In the genomic region with DNA sequence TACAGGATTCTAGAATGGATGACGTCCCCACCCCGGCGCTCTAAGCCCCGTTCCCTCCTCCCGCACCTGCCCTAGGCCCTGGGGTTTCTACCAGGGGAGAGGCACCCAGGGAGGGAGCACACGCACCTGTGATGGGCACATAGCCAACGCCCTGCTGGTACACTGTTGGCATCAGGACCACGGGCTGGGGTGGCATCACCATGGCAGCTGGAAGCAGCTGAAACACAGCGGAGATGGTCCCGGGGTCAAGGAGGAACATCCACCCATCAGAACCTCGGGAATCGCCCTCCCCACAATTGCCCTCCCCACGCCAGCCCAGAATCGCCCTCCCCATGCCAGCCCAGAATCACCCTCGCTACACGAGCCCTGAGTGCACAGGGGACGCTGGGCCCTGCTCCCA, we compare ENCODE assay signal across 27 cellular contexts.
"Had no signal": no experiment of that assay in that cellular context is flagged by ENCODE, and none has a peak within 500 bp of the region (broad histone marks: within the 10 kb centered on the region; RNA-seq: fewer than 3 reads in every experiment).

No MANE protein-coding gene starts in this region.

- H3K9ac ChIP-seq: neural progenitor cell had no signal

- ATAC-seq: effector memory CD8-positive, alpha-beta T cell; left colon; mucosa of descending colon; naive thymus-derived CD4-positive, alpha-beta T cell; psoas muscle; right lobe of liver; upper lobe of right lung had no signal

- H3K27ac Mint-ChIP-seq: effector memory CD8-positive, alpha-beta T cell; mesothelial cell of epicardium; naive thymus-derived CD4-positive, alpha-beta T cell; nephron; neural progenitor cell had no signal

- H2AFZ ChIP-seq: neural progenitor cell had no signal

- H3K36me3 ChIP-seq: neural progenitor cell had no signal

- H3K27me3 ChIP-seq: esophagus squamous epithelium, neural progenitor cell, right lobe of liver, transverse colon, upper lobe of right lung, vagina had no signal

- H3K4me1 Mint-ChIP-seq: mesothelial cell of epicardium; naive thymus-derived CD4-positive, alpha-beta T cell; nephron had no signal

- H3K9me3 Mint-ChIP-seq: effector memory CD8-positive, alpha-beta T cell; mesothelial cell of epicardium; naive thymus-derived CD4-positive, alpha-beta T cell; nephron; neural progenitor cell had no signal

- DNase-seq: caudate nucleus; cerebellar nuclear complex; cortex of kidney; effector memory CD8-positive, alpha-beta T cell; erythroblast; esophagus squamous epithelium; foreskin melanocyte; left colon; mesenchymal stem cell; mucosa of descending colon; naive thymus-derived CD4-positive, alpha-beta T cell; nucleus accumbens; small intestine; stimulated activated CD4-positive, alpha-beta T cell treated with anti-CD3 and anti-CD28 coated beads, Interleukin-12 subunit alpha, Interleukin-12 subunit beta, amount 100 ng/mL, for 4 hours; stimulated activated CD4-positive, alpha-beta T cell treated with anti-CD3 and anti-CD28 coated beads, Interleukin-1b, Interleukin-23, amount 100 ng/mL, for 48 hours; stimulated activated CD4-positive, alpha-beta T cell treated with anti-CD3 and anti-CD28 coated beads, Interleukin-4, amount 100 ng/mL, for 1 hour; stimulated activated CD8-positive, alpha-beta memory T cell treated with anti-CD3 and anti-CD28 coated beads, Interleukin-4, amount 100 ng/mL, for 48 hours; stimulated activated naive CD4-positive, alpha-beta T cell treated with Interleukin-2 at 50 U/mL for 16 hours; transverse colon; upper lobe of right lung had no signal

- H3K9me3 ChIP-seq: esophagus squamous epithelium, mucosa of descending colon, psoas muscle, right lobe of liver, thoracic aorta, transverse colon, upper lobe of right lung, vagina had no signal

- H3K4me3 Mint-ChIP-seq: effector memory CD8-positive, alpha-beta T cell; mesothelial cell of epicardium; naive thymus-derived CD4-positive, alpha-beta T cell; nephron; neural progenitor cell had no signal

- H3K27me3 Mint-ChIP-seq: effector memory CD8-positive, alpha-beta T cell; naive thymus-derived CD4-positive, alpha-beta T cell had no signal

- H3K4me2 ChIP-seq: neural progenitor cell had no signal

- H3K4me3 ChIP-seq: esophagus squamous epithelium, mucosa of descending colon, neural progenitor cell, psoas muscle, right lobe of liver, thoracic aorta, transverse colon, upper lobe of right lung, vagina had no signal

- H3K27ac ChIP-seq: esophagus squamous epithelium, neural progenitor cell, psoas muscle, right lobe of liver, thoracic aorta, transverse colon, upper lobe of right lung, vagina had no signal

- H3K4me1 ChIP-seq: neural progenitor cell, psoas muscle, right lobe of liver, transverse colon, vagina had no signal
